In the genomic region with DNA sequence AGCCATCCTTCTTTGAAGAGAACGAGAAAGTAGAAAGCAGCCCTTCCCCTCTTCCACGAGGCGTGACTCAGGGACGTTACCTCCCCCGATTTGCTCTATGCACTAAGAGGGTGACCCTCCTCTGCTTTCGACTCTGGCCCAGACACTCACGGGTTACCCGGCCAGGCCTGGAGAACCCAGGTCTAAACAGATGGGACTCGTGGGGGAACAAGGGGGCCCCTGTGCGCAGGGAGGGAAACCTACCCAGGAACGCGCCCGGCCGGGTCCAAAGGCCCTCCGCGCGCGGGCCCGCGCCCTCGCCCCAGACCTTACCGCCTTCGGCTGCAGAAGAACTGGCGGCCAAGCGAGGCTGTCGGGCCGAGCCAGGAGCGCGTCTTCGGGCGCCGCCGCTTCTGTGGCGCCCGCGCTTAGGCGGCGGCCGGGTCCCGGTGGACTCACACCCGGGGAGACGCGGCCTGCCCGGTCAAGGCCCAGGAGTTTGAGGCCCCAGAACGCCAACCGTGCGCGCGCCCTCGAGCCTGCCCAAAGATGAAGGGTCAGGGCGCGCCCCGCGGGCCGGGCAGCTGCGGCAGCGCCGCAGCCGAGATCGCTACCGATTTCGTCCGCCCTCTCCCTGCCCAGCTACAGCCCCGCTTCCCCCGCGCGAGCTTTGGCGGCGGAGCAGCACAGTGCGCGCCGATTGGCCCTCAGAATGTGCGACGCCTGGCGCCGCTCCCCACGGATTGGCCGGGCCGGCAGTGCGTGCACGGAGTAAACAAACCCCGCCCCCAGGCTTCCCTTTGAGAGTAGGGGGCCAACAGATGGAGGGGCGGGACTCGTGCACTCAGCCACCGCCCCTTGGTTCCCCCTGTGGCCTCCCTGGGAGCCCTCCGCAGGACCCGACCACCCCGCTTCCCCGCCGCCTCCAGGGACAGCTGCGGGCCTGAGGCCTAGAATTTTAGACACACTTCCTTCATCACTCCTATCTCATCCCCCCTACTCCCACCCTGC, we compare ENCODE assay signal across 8 cellular contexts. TPM values are rescaled to one million over a fixed set of nuclear protein-coding genes. Genes with fewer than 3 reads are reported as not detected.
DNase-seq lines count a peak whose midpoint lies in the region; ATAC-seq lines count a peak whose summit lies in the region.

Gene TFDP2, minus strand, starts transcription at position 674 of the 990 bp plus-strand sequence. CDS start 47,795 bp downstream, outside the sequence.

- DNase-seq in C1 segment of cervical spinal cord (lab: John Stamatoyannopoulos, UW) (peak; percentile 34 to 91 (median 82)), NCI-H524 treated with DMSO at 0.1 percent for 48 hours (lab: John Stamatoyannopoulos, UW) (peak; percentile 84), cortex of kidney (lab: John Stamatoyannopoulos, UW) (peak; percentile 21), left lobe of liver (ENCODE audit: low spot score) (peak; percentile 93)
- DNase-seq in activated CD4-positive, alpha-beta T cell treated with anti-CD3 and anti-CD28 coated beads, Interleukin-2, amount 50 U/mL, for 1 hour = peak; percentile 80
- peak; percentile 69 for DNase-seq in stimulated activated CD4-positive, alpha-beta T cell treated with anti-CD3 and anti-CD28 coated beads, Interleukin-2, amount 100 ng/mL, for 4 hours (ENCODE audit: low read depth)

- ATAC-seq in GM19324 (IDR thresholded peaks at IDR 0.05; ENCODE audit: low FRiP score, unreplicated experiment) = peak; percentile 100
- peak; percentile 99 for ATAC-seq in HG03460 (IDR thresholded peaks at IDR 0.05; ENCODE audit: unreplicated experiment)
- peak; percentile 94 for ATAC-seq in left lobe of liver

RNA-seq across cellular contexts. Expression of gene TFDP2, which starts in this region (rescaled TPM):
- total RNA-seq in left lobe of liver = 23.0 TPM

Comparison
In these comparisons a context has a peak if more than half of its experiments do, and no peak if none do; other contexts are left out.
1. Peak in every context shown above with its lines: DNase-seq and ATAC-seq.
2. DNase-seq: peak in every context shown above with its lines; median percentile 93 in left lobe of liver; 84 in NCI-H524 treated with DMSO at 0.1 percent for 48 hours; 82 in C1 segment of cervical spinal cord; 80 in activated CD4-positive, alpha-beta T cell treated with anti-CD3 and anti-CD28 coated beads, Interleukin-2, amount 50 U/mL, for 1 hour; 69 in stimulated activated CD4-positive, alpha-beta T cell treated with anti-CD3 and anti-CD28 coated beads, Interleukin-2, amount 100 ng/mL, for 4 hours; 21 in cortex of kidney.